In the genomic region with DNA sequence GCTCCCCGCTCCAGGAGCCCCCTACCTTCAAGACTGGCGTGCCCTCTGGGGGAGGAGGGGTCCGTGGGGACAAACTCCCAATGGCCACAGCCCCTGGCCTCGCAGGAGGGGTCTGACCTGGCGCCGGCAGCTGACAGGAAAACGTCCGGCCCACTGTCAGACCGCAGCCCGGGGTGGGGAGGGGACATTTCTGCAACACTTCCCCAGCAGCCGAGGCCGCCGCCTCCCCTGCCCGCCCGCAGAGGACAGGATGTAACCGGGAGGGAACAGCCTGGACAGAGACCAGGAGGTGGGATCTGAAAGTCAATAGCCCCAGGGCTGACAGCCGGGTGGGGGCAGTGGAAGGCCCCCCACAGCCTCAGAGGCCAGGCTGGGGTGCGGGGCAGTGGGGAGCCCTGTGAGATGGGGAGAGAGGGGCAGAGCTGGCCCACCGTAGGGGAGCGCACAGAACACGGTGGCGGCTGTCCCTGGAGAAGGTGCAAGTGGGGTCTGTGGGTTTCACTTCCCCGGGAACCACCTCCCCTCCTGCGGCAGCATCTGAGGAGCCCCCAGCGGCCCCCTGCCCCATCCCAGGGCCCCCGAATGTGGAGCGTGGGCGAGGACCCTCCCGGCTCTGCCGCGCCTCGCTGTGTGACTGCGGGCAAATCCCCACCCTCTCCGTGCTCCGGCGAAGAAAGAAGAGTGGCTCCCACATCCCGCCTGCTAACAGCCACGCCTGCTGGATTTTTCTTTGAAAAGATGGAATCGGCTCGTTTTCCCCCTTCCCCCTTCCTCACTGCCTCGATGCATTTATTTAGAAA, we compare ENCODE assay signal across 8 cellular contexts. TPM values are rescaled to one million over a fixed set of nuclear protein-coding genes. Genes with fewer than 3 reads are reported as not detected.
DNase-seq lines count a peak whose midpoint lies in the region; ATAC-seq and TF ChIP-seq lines count a peak whose summit lies in the region.

A gene with protein sequence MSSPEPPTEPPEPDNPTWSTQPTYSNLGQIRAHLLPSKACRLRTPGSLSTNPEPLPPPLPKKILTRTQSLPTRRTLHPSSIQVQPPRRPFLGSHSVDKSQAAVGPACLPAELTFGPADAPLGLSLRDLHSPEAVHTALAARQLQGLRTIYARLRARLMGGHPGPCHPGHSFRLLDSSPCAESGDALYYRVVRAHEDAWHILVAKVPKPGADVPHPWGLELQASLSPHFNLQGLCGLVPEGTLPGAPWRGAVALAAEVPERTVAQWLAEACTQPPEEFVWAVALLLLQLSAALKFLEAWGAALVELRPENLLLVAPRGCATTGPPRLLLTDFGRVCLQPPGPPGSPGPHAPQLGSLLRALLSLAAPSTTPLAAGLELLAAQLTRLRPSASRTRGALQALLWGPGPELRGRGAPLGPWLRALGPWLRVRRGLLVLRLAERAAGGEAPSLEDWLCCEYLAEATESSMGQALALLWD (minus strand): TSS at position 114 of the 800 bp plus-strand sequence. CDS start 1,244 bp downstream, outside the sequence.

- 23% methylated on average over 16 of the region's 41 CpGs for WGBS in right lobe of liver (ENCODE audit: insufficient coverage, low coverage, low lambda C conversion rate, missing lambda C conversion rate)

- TF ChIP-seq CTCF in Caco-2 (IDR thresholded peaks at IDR 0.05; ENCODE audit: insufficient read depth in 1 of 2, low read depth in 1 of 2, low read length in 1 of 2, severe bottlenecking in 1 of 2, unreplicated experiment in 1 of 2) (no peak), right lobe of liver (IDR thresholded peaks at IDR 0.05) (no peak)

- peak within 1 kb of the TSS; percentile 22 for H3K27ac Mint-ChIP-seq in Caco-2 (ENCODE audit: unreplicated experiment)
- peak within 1 kb of the TSS; percentile 85 for H3K27ac Mint-ChIP-seq in central memory CD8-positive, alpha-beta T cell (ENCODE audit: low read depth)

- H3K36me3 ChIP-seq in Caco-2 (ENCODE audit: control insufficient read depth, insufficient read depth, low read length) (no peaks in the 10 kb centered on the region), right lobe of liver (no peaks in the 10 kb centered on the region), subcutaneous abdominal adipose tissue (ENCODE audit: control insufficient read depth in 5 of 5, insufficient read depth in 5 of 5, low read length in 5 of 5) (peaks cover 0 to under 1% (median 0%) of the 10 kb centered on the region in 5 donors)

- no peaks in the 10 kb centered on the region for H3K4me1 Mint-ChIP-seq in Caco-2 (ENCODE audit: low read depth, unreplicated experiment)
- peaks cover 8% of the 10 kb centered on the region for H3K4me1 Mint-ChIP-seq in central memory CD8-positive, alpha-beta T cell

- DNase-seq in Caco-2 (peak in 1 of 2 experiments; percentile 30), M059J (ENCODE audit: low read depth) (peak; percentile 71), right lobe of liver (peak; percentile 74 to 89 (median 83)), NCI-H1436 (lab: John Stamatoyannopoulos, UW) (no peak)
- no peak for DNase-seq in central memory CD8-positive, alpha-beta T cell (ENCODE audit: low spot score in 2 of 2)

- H3K4me1 ChIP-seq in Caco-2 (peaks cover 7% of the 10 kb centered on the region; the same call in 1 of the 2 replicates), right lobe of liver (no peaks in the 10 kb centered on the region), subcutaneous abdominal adipose tissue (ENCODE audit: control insufficient read depth in 5 of 5, insufficient read depth in 5 of 5, low read length in 5 of 5) (peaks cover 0 to 15% (median 5%) of the 10 kb centered on the region in 5 donors)

- CTCF ChIA-PET in Caco-2 (lab: Charles Lee) = no interaction called here

- H3K27me3 Mint-ChIP-seq in Caco-2 (ENCODE audit: insufficient read depth, unreplicated experiment) = no peaks in the 10 kb centered on the region
- no peaks in the 10 kb centered on the region for H3K27me3 Mint-ChIP-seq in central memory CD8-positive, alpha-beta T cell

- intact Hi-C loops in Caco-2 (cut with micrococcal nuclease; ENCODE audit: unreplicated experiment) = no loop called here
- intact Hi-C loops in right lobe of liver (cut with DNase I) = no loop called here

- no peak within 1 kb of the TSS for H3K4me3 Mint-ChIP-seq in Caco-2 (ENCODE audit: unreplicated experiment)
- peak within 1 kb of the TSS; percentile 77 for H3K4me3 Mint-ChIP-seq in central memory CD8-positive, alpha-beta T cell

- H3K4me3 ChIP-seq in Caco-2 (ENCODE audit: low read depth, low read length) (no peak within 1 kb of the TSS), right lobe of liver (peak within 1 kb of the TSS in 2 of 3 donors; percentile 14 to 37), subcutaneous abdominal adipose tissue (ENCODE audit: low read depth in 1 of 5, low read length in 5 of 5) (peak within 1 kb of the TSS in 4 of 5 donors; percentile 22 to 56 (median 42))

- peak within 1 kb of the TSS; percentile 40 to 63 (median 47) for H3K27ac ChIP-seq in right lobe of liver
- H3K27ac ChIP-seq in subcutaneous abdominal adipose tissue (ENCODE audit: low read depth, low read length) = no peak within 1 kb of the TSS

- no peaks in the 10 kb centered on the region for H3K9me3 Mint-ChIP-seq in Caco-2 (ENCODE audit: unreplicated experiment)
- no peaks in the 10 kb centered on the region for H3K9me3 Mint-ChIP-seq in central memory CD8-positive, alpha-beta T cell

- peak within 1 kb of the TSS in 2 of 5 donors; percentile 41 to 58 for H3K9ac ChIP-seq in subcutaneous abdominal adipose tissue (ENCODE audit: low read length in 5 of 5)

- H3K27me3 ChIP-seq in Caco-2 (replicated peaks; ENCODE audit: control insufficient read depth, insufficient read depth, low read length) = no peaks in the 10 kb centered on the region
- H3K27me3 ChIP-seq in right lobe of liver = no peaks in the 10 kb centered on the region
- peaks cover 0 to 3% (median 0%) of the 10 kb centered on the region in 5 donors for H3K27me3 ChIP-seq in subcutaneous abdominal adipose tissue (ENCODE audit: control insufficient read depth in 5 of 5, insufficient read depth in 4 of 5, low read length in 5 of 5)

- TF ChIP-seq POLR2A in right lobe of liver (IDR thresholded peaks at IDR 0.05) = peak; percentile 30

- H3K36me3 Mint-ChIP-seq in Caco-2 (ENCODE audit: insufficient read depth, unreplicated experiment) = peaks cover 30% of the 10 kb centered on the region
- peaks cover 46% of the 10 kb centered on the region for H3K36me3 Mint-ChIP-seq in central memory CD8-positive, alpha-beta T cell (ENCODE audit: insufficient read depth)

- H3K9me3 ChIP-seq in Caco-2 (no peaks in the 10 kb centered on the region), right lobe of liver (no peaks in the 10 kb centered on the region), subcutaneous abdominal adipose tissue (ENCODE audit: control insufficient read depth in 5 of 5, low read length in 5 of 5) (no peaks in the 10 kb centered on the region)

- POLR2A ChIA-PET in Caco-2 (lab: Charles Lee) = no interaction called here

- ATAC-seq in central memory CD8-positive, alpha-beta T cell (replicated peaks; ENCODE audit: extremely low read depth, poor library complexity, severe bottlenecking) = peak; percentile 50
- peak; percentile 75 to 91 (median 88) for ATAC-seq in right lobe of liver
- no peak for ATAC-seq in HG03457 (IDR thresholded peaks at IDR 0.05; ENCODE audit: unreplicated experiment)
- ATAC-seq in GM19324 (IDR thresholded peaks at IDR 0.05; ENCODE audit: low FRiP score, unreplicated experiment) = no peak

- no TSS peak for BruUV-seq in Caco-2 (replicated peaks; lab: Mats Ljungman, UMichigan)

RNA-seq across cellular contexts. Expression of the gene that starts here (rescaled TPM):
- total RNA-seq in Caco-2 (2022) (not detected in 2 replicates), right lobe of liver (under 1 TPM; 0.07 to 0.49 (median 0.36) TPM)
- not detected in 2 replicates for total RNA-seq in M059J (2014; rRNA removed; shearing (Covaris generic))

Comparison
In these comparisons a context has a peak if more than half of its experiments do, and no peak if none do; other contexts are left out.
1. Peak in DNase-seq in M059J; RNA of the gene not detected or under 1 TPM.
2. Peak in DNase-seq, ATAC-seq, H3K4me3 ChIP-seq and H3K27ac ChIP-seq in right lobe of liver; RNA of the gene not detected or under 1 TPM.